In genomic region chr6:160069459-160069858, GRCh38 we compare ENCODE assay signal across 13 cellular contexts. TPM values are rescaled to one million over a fixed set of nuclear protein-coding genes. Genes with fewer than 3 reads are reported as not detected.
DNase-seq lines count a peak whose midpoint lies in the region; ATAC-seq, FAIRE-seq and TF ChIP-seq lines count a peak whose summit lies in the region.
"Had no signal": no experiment of that assay in that cellular context is flagged by ENCODE, and none has a peak within 500 bp of the region (broad histone marks: within the 10 kb centered on the region; RNA-seq: fewer than 3 reads in every experiment).

No MANE protein-coding gene starts in this region.

- peak overlapping the region; percentile 72 for H3K27ac Mint-ChIP-seq in activated T-cell treated with anti-CD3 and anti-CD28 coated beads, Interleukin-2, amount 50 U/mL, for 24 hours
- peak overlapping the region; percentile 79 to 94 (median 90) for H3K27ac Mint-ChIP-seq in naive B cell

- H3K36me3 Mint-ChIP-seq in activated T-cell treated with anti-CD3 and anti-CD28 coated beads, Interleukin-2, amount 50 U/mL, for 24 hours (ENCODE audit: low read depth): peaks cover 96% of the 10 kb centered on the region
- peaks cover 75% of the 10 kb centered on the region for H3K36me3 Mint-ChIP-seq in activated T-cell treated with anti-CD3 and anti-CD28 coated beads, Interleukin-2, amount 50 U/mL, for 4 hours (ENCODE audit: insufficient read depth)
- H3K36me3 Mint-ChIP-seq in naive B cell: peaks cover 42 to 53% of the 10 kb centered on the region in 2 donors

- FAIRE-seq in D721Med (lab: Jason Lieb, UNC): no peak

- no peak for DNase-seq in activated T-cell treated with anti-CD3 and anti-CD28 coated beads, Interleukin-2, amount 50 U/mL, for 24 hours
- DNase-seq in activated T-cell treated with anti-CD3 and anti-CD28 coated beads, Interleukin-2, amount 50 U/mL, for 4 hours: no peak
- no peak for DNase-seq in naive B cell
- DNase-seq in germinal center (ENCODE audit: low spot score): no peak
- DNase-seq in D721Med (ENCODE audit: insufficient read length, low spot score): no peak
- DNase-seq in AG08396 (ENCODE audit: low spot score): no peak
- DNase-seq: EL, KBM-7, NCI-H2029, PC-3, thyroid gland had no signal

- H3K4me3 Mint-ChIP-seq in activated T-cell treated with anti-CD3 and anti-CD28 coated beads, Interleukin-2, amount 50 U/mL, for 24 hours: no peak overlapping the region
- H3K4me3 Mint-ChIP-seq in activated T-cell treated with anti-CD3 and anti-CD28 coated beads, Interleukin-2, amount 50 U/mL, for 4 hours: no peak overlapping the region
- peak overlapping the region; percentile 39 to 89 (median 66) for H3K4me3 Mint-ChIP-seq in naive B cell

- no peaks in the 10 kb centered on the region for H3K27me3 Mint-ChIP-seq in activated T-cell treated with anti-CD3 and anti-CD28 coated beads, Interleukin-2, amount 50 U/mL, for 24 hours
- H3K27me3 Mint-ChIP-seq in activated T-cell treated with anti-CD3 and anti-CD28 coated beads, Interleukin-2, amount 50 U/mL, for 4 hours (ENCODE audit: low read depth): no peaks in the 10 kb centered on the region
- H3K27me3 Mint-ChIP-seq in naive B cell: no peaks in the 10 kb centered on the region

- H3K4me1 Mint-ChIP-seq in activated T-cell treated with anti-CD3 and anti-CD28 coated beads, Interleukin-2, amount 50 U/mL, for 24 hours (ENCODE audit: low read depth): peaks cover 30% of the 10 kb centered on the region
- peaks cover 35% of the 10 kb centered on the region for H3K4me1 Mint-ChIP-seq in activated T-cell treated with anti-CD3 and anti-CD28 coated beads, Interleukin-2, amount 50 U/mL, for 4 hours (ENCODE audit: low read depth)
- peaks cover 44 to 53% (median 46%) of the 10 kb centered on the region in 3 donors for H3K4me1 Mint-ChIP-seq in naive B cell

- no peak for TF ChIP-seq CTCF in D721Med (IDR thresholded peaks at IDR 0.05; ENCODE audit: insufficient read depth, missing control alignments)

- no peaks in the 10 kb centered on the region for H3K9me3 Mint-ChIP-seq in activated T-cell treated with anti-CD3 and anti-CD28 coated beads, Interleukin-2, amount 50 U/mL, for 24 hours
- H3K9me3 Mint-ChIP-seq in activated T-cell treated with anti-CD3 and anti-CD28 coated beads, Interleukin-2, amount 50 U/mL, for 4 hours: no peaks in the 10 kb centered on the region
- no peaks in the 10 kb centered on the region for H3K9me3 Mint-ChIP-seq in naive B cell

- ATAC-seq in activated T-cell treated with anti-CD3 and anti-CD28 coated beads, Interleukin-2, amount 50 U/mL, for 4 hours: no peak
- ATAC-seq in GM21528 (IDR thresholded peaks at IDR 0.05; ENCODE audit: low FRiP score, unreplicated experiment) (peak; percentile 27), HG03442 (IDR thresholded peaks at IDR 0.05; ENCODE audit: unreplicated experiment) (peak; percentile 7), naive B cell (ENCODE audit: low read depth in 2 of 2) (peak; percentile 52 to 57)
- ATAC-seq: PC-3 had no signal

RNA-seq across cellular contexts. Expression of gene SLC22A1, which starts 52.2 kb away (rescaled TPM):
- 1 to 10 TPM; 1.7 to 7.0 (median 4.3) TPM for total RNA-seq in activated T-cell treated with anti-CD3 and anti-CD28 coated beads, Interleukin-2, amount 50 U/mL, for 4 hours
- not detected for polyA plus RNA-seq in naive B cell (ENCODE audit: low read depth in 6 of 6)

Comparison
In these comparisons a context has a peak if more than half of its experiments do, and no peak if none do; other contexts are left out.
1. H3K4me3 Mint-ChIP-seq: peak in naive B cell (8 of 8); none in activated T-cell treated with anti-CD3 and anti-CD28 coated beads, Interleukin-2, amount 50 U/mL, for 24 hours (single experiment) and activated T-cell treated with anti-CD3 and anti-CD28 coated beads, Interleukin-2, amount 50 U/mL, for 4 hours (single experiment).
2. ATAC-seq: peak in GM21528 (single experiment), HG03442 (single experiment) and naive B cell (2 of 2); none in activated T-cell treated with anti-CD3 and anti-CD28 coated beads, Interleukin-2, amount 50 U/mL, for 4 hours (0 of 2).